Comparison of ENCODE assay signal across 33 cellular contexts in genomic region chr9:20783057-20784038, GRCh38.
DNase-seq lines count a peak whose midpoint lies in the region; ATAC-seq, FAIRE-seq and TF ChIP-seq lines count a peak whose summit lies in the region.
"Had no signal": no experiment of that assay in that cellular context is flagged by ENCODE, and none has a peak within 500 bp of the region (broad histone marks: within the 10 kb centered on the region; RNA-seq: fewer than 3 reads in every experiment).

No MANE protein-coding gene starts in this region.

- TF ChIP-seq CTCF in GM23338 (conservative IDR thresholded peaks at IDR 0.05; ENCODE audit: low read depth in 2 of 2) (no peak), astrocyte (IDR thresholded peaks at IDR 0.05; ENCODE audit: insufficient read depth, low read depth, low read length) (no peak), keratinocyte (optimal IDR thresholded peaks at IDR 0.05 in 1 of 3, IDR thresholded peaks at IDR 0.05 in 1 of 3, conservative IDR thresholded peaks at IDR 0.05 in 1 of 3; ENCODE audit: extremely low read depth in 1 of 3, insufficient read depth in 2 of 3, low read length in 3 of 3) (no peak), thyroid gland (IDR thresholded peaks at IDR 0.05) (no peak), GM13977 (IDR thresholded peaks at IDR 0.05; ENCODE audit: extremely low read depth, insufficient read depth, missing control alignments) (no peak)

- H3K27me3 Mint-ChIP-seq in GM23338 (ENCODE audit: insufficient read depth, low read depth, poor library complexity) (peaks cover 2% of the 10 kb centered on the region), astrocyte (ENCODE audit: low read depth, unreplicated experiment) (no peaks in the 10 kb centered on the region)
- H3K27me3 Mint-ChIP-seq: activated CD4-positive, alpha-beta T cell treated with anti-CD3 and anti-CD28 coated beads, Interleukin-2, amount 10 ng/mL, durations not matched to agents 24 days and 14 days; CD8-positive, alpha-beta memory T cell had no signal

- no peak for TF ChIP-seq POLR2A in thyroid gland (IDR thresholded peaks at IDR 0.05)

- H4K20me1 ChIP-seq in GM23338 (replicated peaks; ENCODE audit: insufficient read depth) (no peaks in the 10 kb centered on the region), astrocyte (ENCODE audit: insufficient read depth, low read length) (no peaks in the 10 kb centered on the region), keratinocyte (ENCODE audit: control insufficient read depth, extremely low read depth, insufficient read depth, low read length) (no peaks in the 10 kb centered on the region)

- no peaks in the 10 kb centered on the region for H3K9me3 ChIP-seq in astrocyte (ENCODE audit: insufficient read depth, low read depth, low read length)
- no peaks in the 10 kb centered on the region for H3K9me3 ChIP-seq in keratinocyte (ENCODE audit: control insufficient read depth, low read depth, low read length)
- no peaks in the 10 kb centered on the region for H3K9me3 ChIP-seq in thyroid gland
- H3K9me3 ChIP-seq: right lobe of liver, SJCRH30 had no signal

- DNase-seq in GM23338 (ENCODE audit: low spot score) = no peak
- no peak for DNase-seq in astrocyte (ENCODE audit: low read depth)
- peak; percentile 36 for DNase-seq in keratinocyte (ENCODE audit: low read depth, low spot score)
- peak; percentile 12 to 21 for DNase-seq in thyroid gland
- DNase-seq in GM13977 (ENCODE audit: low spot score) = no peak
- DNase-seq in GDM1 (lab: John Stamatoyannopoulos, UW) = no peak
- DNase-seq: activated CD4-positive, alpha-beta T cell treated with anti-CD3 and anti-CD28 coated beads, Interleukin-2, amount 10 ng/mL, durations not matched to agents 24 days and 14 days; CD8-positive, alpha-beta memory T cell; effector CD8-positive, alpha-beta T cell; EL; left ventricle myocardium superior; mesendoderm; NCI-H1092; NCI-H187; NCI-H2171; posterior cingulate gyrus; right lobe of liver; SJCRH30; stimulated activated CD4-positive, alpha-beta T cell treated with anti-CD3 and anti-CD28 coated beads, Interleukin-12 subunit alpha, Interleukin-12 subunit beta, amount 100 ng/mL, for 4 hours; stimulated activated CD4-positive, alpha-beta T cell treated with anti-CD3 and anti-CD28 coated beads, Interleukin-4, amount 100 ng/mL, for 1 hour; SW 1271; T1000; trophoblast cell had no signal

- H3K4me1 ChIP-seq in GM23338 (ENCODE audit: insufficient read depth) (peaks cover 35% of the 10 kb centered on the region), astrocyte (ENCODE audit: insufficient read depth, low read length) (peaks cover 7% of the 10 kb centered on the region), keratinocyte (ENCODE audit: control insufficient read depth, extremely low read depth, insufficient read depth, low read length) (peaks cover 17% of the 10 kb centered on the region), thyroid gland (peaks cover 0 to 3% of the 10 kb centered on the region in 2 donors)
- H3K4me1 ChIP-seq: right lobe of liver, SJCRH30 had no signal

- dilution Hi-C loops in keratinocyte (cut with MboI; ENCODE audit: extremely low pct_ligation_motif_present, low sequenced_read_pairs) = no loop called here

- H3K27ac Mint-ChIP-seq in GM23338 = peak overlapping the region; percentile 55; the same call in 1 of the 2 replicates
- peak overlapping the region; percentile 67 for H3K27ac Mint-ChIP-seq in astrocyte (ENCODE audit: unreplicated experiment)
- H3K27ac Mint-ChIP-seq: activated CD4-positive, alpha-beta T cell treated with anti-CD3 and anti-CD28 coated beads, Interleukin-2, amount 10 ng/mL, durations not matched to agents 24 days and 14 days; activated naive CD4-positive, alpha-beta T cell treated with anti-CD3 and anti-CD28 coated beads, Interleukin-2, amount 50 U/mL, for 72 hours; CD8-positive, alpha-beta memory T cell had no signal

- H3K4me1 Mint-ChIP-seq in GM23338 = peaks cover 34% of the 10 kb centered on the region
- H3K4me1 Mint-ChIP-seq in astrocyte (ENCODE audit: low read depth, unreplicated experiment) = peaks cover 19% of the 10 kb centered on the region
- H3K4me1 Mint-ChIP-seq: activated CD4-positive, alpha-beta T cell treated with anti-CD3 and anti-CD28 coated beads, Interleukin-2, amount 10 ng/mL, durations not matched to agents 24 days and 14 days; CD8-positive, alpha-beta memory T cell had no signal

- no peak overlapping the region for H3K4me3 ChIP-seq in GM23338
- no peak overlapping the region for H3K4me3 ChIP-seq in astrocyte (ENCODE audit: insufficient read depth, low read depth, low read length)
- peak overlapping the region in 1 of 3 experiments; percentile 2 for H3K4me3 ChIP-seq in keratinocyte (ENCODE audit: control insufficient read depth in 2 of 3, extremely low read depth in 1 of 3, insufficient read depth in 2 of 3, low read depth in 1 of 3, low read length in 3 of 3)
- no peak overlapping the region for H3K4me3 ChIP-seq in thyroid gland (replicated peaks in 1 of 3)
- H3K4me3 ChIP-seq: cardiac muscle cell, coronary artery, K562, right lobe of liver, SJCRH30 had no signal

- H3K9me3 Mint-ChIP-seq in GM23338 (no peaks in the 10 kb centered on the region), astrocyte (ENCODE audit: unreplicated experiment) (no peaks in the 10 kb centered on the region)
- H3K9me3 Mint-ChIP-seq: activated CD4-positive, alpha-beta T cell treated with anti-CD3 and anti-CD28 coated beads, Interleukin-2, amount 10 ng/mL, durations not matched to agents 24 days and 14 days; activated naive CD4-positive, alpha-beta T cell treated with anti-CD3 and anti-CD28 coated beads, Interleukin-2, amount 50 U/mL, for 72 hours; CD8-positive, alpha-beta memory T cell had no signal

- H2AFZ ChIP-seq in GM23338 (no peak overlapping the region), astrocyte (ENCODE audit: low read depth, low read length) (no peak overlapping the region), keratinocyte (ENCODE audit: control insufficient read depth, low read length) (peak overlapping the region; percentile 4)

- ATAC-seq in GM23338 = no peak
- no peak for ATAC-seq in GM19324 (IDR thresholded peaks at IDR 0.05; ENCODE audit: low FRiP score, unreplicated experiment)
- ATAC-seq in HG02970 (IDR thresholded peaks at IDR 0.05; ENCODE audit: low FRiP score, unreplicated experiment) = no peak
- ATAC-seq: activated naive CD4-positive, alpha-beta T cell treated with anti-CD3 and anti-CD28 coated beads, Interleukin-2, amount 50 U/mL, for 72 hours; K562; left ventricle myocardium superior; right lobe of liver had no signal

- no peaks in the 10 kb centered on the region for H3K9me1 ChIP-seq in keratinocyte (ENCODE audit: control insufficient read depth, extremely low read depth, insufficient read depth, low read length)

- H3K27ac ChIP-seq in GM23338 (ENCODE audit: low read depth) (no peak overlapping the region), astrocyte (ENCODE audit: low read depth, low read length) (no peak overlapping the region), keratinocyte (ENCODE audit: control insufficient read depth, insufficient read depth, low read length) (peak overlapping the region; percentile 1), thyroid gland (no peak overlapping the region)
- H3K27ac ChIP-seq: cardiac muscle cell, coronary artery, right lobe of liver, SJCRH30, VCaP had no signal

- no peak for FAIRE-seq in astrocyte (lab: Jason Lieb, UNC)
- peak; percentile 55 for FAIRE-seq in keratinocyte (lab: Jason Lieb, UNC)
- FAIRE-seq: GM12892, H54, HTR-8/SVneo, K562 had no signal

- WGBS in thyroid gland, 2 donors = 82 to 86% methylated on average over 3 of the region's 3 CpGs

- no peaks in the 10 kb centered on the region for H3K27me3 ChIP-seq in GM23338 (ENCODE audit: insufficient read depth)
- no peaks in the 10 kb centered on the region for H3K27me3 ChIP-seq in astrocyte (ENCODE audit: insufficient read depth, low read length)
- no peaks in the 10 kb centered on the region for H3K27me3 ChIP-seq in keratinocyte (ENCODE audit: control insufficient read depth, extremely low read depth, insufficient read depth, low read length)
- no peaks in the 10 kb centered on the region for H3K27me3 ChIP-seq in thyroid gland
- H3K27me3 ChIP-seq: cardiac muscle cell, right lobe of liver, SJCRH30 had no signal

- H3K79me2 ChIP-seq in GM23338 (replicated peaks; ENCODE audit: insufficient read depth) (no peaks in the 10 kb centered on the region), astrocyte (ENCODE audit: insufficient read depth, low read length) (no peaks in the 10 kb centered on the region), keratinocyte (ENCODE audit: control insufficient read depth, insufficient read depth, low read length) (no peaks in the 10 kb centered on the region)

- intact Hi-C loops in thyroid gland (cut with DNase I) = no loop called here

- in situ Hi-C loops in GM13977 (cut with MboI; ENCODE audit: low pct_unique_long_range_greater_than_20kb, low sequenced_read_pairs, unreplicated experiment) = no loop called here

- H3K4me2 ChIP-seq in GM23338 (peak overlapping the region; percentile 7; the same call in 1 of the 2 replicates), astrocyte (ENCODE audit: low read length) (peak overlapping the region; percentile 24), keratinocyte (ENCODE audit: control insufficient read depth, extremely low read depth, insufficient read depth, low read depth, low read length) (peak overlapping the region; percentile 31)

- no peaks in the 10 kb centered on the region for H3K9me2 ChIP-seq in GM23338 (ENCODE audit: insufficient read depth)

- no peaks in the 10 kb centered on the region for H3F3A ChIP-seq in GM23338 (replicated peaks; ENCODE audit: low read depth)

- H3K4me3 Mint-ChIP-seq in GM23338 = no peak overlapping the region
- H3K4me3 Mint-ChIP-seq in astrocyte (ENCODE audit: unreplicated experiment) = no peak overlapping the region
- H3K4me3 Mint-ChIP-seq: activated CD4-positive, alpha-beta T cell treated with anti-CD3 and anti-CD28 coated beads, Interleukin-2, amount 10 ng/mL, durations not matched to agents 24 days and 14 days; CD8-positive, alpha-beta memory T cell had no signal

- H3K36me3 ChIP-seq in GM23338 (ENCODE audit: insufficient read depth) (no peaks in the 10 kb centered on the region), astrocyte (ENCODE audit: insufficient read depth, low read length) (no peaks in the 10 kb centered on the region), keratinocyte (ENCODE audit: control insufficient read depth in 2 of 2, extremely low read depth in 1 of 2, insufficient read depth in 2 of 2, low read length in 2 of 2) (peaks cover 0 to 5% of the 10 kb centered on the region in 2 experiments), thyroid gland (no peaks in the 10 kb centered on the region)
- H3K36me3 ChIP-seq: cardiac muscle cell, right lobe of liver had no signal

- no peaks in the 10 kb centered on the region for H3K36me3 Mint-ChIP-seq in GM23338 (ENCODE audit: low read depth)
- H3K36me3 Mint-ChIP-seq in astrocyte (ENCODE audit: low read depth, unreplicated experiment) = peaks cover 7% of the 10 kb centered on the region

- H3K9ac ChIP-seq in astrocyte (ENCODE audit: low read length) = no peak overlapping the region
- H3K9ac ChIP-seq in keratinocyte (ENCODE audit: control insufficient read depth, extremely low read depth, insufficient read depth, low read length) = no peak overlapping the region

TF ChIP-seq in GM23338, 12 proteins besides CTCF, POLR2A, EP300 and RAD21 (continues in another document):
- no peak for TF ChIP-seq NANOG (IDR thresholded peaks at IDR 0.05; ENCODE audit: borderline replicate concordance)
- TF ChIP-seq POLR2AphosphoS5 (IDR thresholded peaks at IDR 0.05; ENCODE audit: low read depth) = no peak
- no peak for TF ChIP-seq CREB1 (CRISPR knock-in tag; IDR thresholded peaks at IDR 0.05; ENCODE audit: low read depth)

Comparison
In these comparisons a context has a peak if more than half of its experiments do, and no peak if none do; other contexts are left out.
1. DNase-seq: peak in keratinocyte (single experiment) and thyroid gland (2 of 2); none in GM23338 (single experiment), astrocyte (single experiment), GM13977 (single experiment) and GDM1 (single experiment).
2. Peak in every context shown above with its lines, with median percentiles within 50 percentile points of each other: H3K4me2 ChIP-seq.